Comparison of ENCODE assay signal across 12 cellular contexts in the genomic region with DNA sequence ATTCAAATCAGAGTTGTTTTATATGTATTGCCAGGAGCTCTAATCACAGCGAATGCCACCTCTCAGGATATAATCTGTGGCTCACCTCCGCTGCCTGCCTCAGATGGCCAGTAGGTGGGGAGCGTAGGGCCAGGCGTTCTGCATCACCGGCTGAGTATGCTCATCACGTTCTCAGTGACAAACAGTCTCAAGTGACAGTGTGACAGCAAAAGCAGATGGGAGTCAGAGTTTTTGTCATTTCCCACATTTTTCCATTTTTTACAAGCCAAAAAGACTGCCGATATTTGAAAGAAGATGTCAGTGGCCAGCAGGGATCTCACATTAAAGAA.
DNase-seq lines count a peak whose midpoint lies in the region; ATAC-seq and TF ChIP-seq lines count a peak whose summit lies in the region.
"Had no signal": no experiment of that assay in that cellular context is flagged by ENCODE, and none has a peak within 500 bp of the region (broad histone marks: within the 10 kb centered on the region; RNA-seq: fewer than 3 reads in every experiment).

No MANE protein-coding gene starts in this region.

- H3K4me3 ChIP-seq in lower lobe of right lung (no peak overlapping the region), smooth muscle cell (no peak overlapping the region)
- H3K4me3 ChIP-seq: SJCRH30 had no signal

- H3K27ac Mint-ChIP-seq in brain = peak overlapping the region; percentile 15 to 86 (median 46)
- H3K27ac Mint-ChIP-seq in natural killer cell = no peak overlapping the region
- H3K27ac Mint-ChIP-seq: stimulated activated effector memory CD8-positive, alpha-beta T cell treated with anti-CD3 and anti-CD28 coated beads, Interleukin-12 subunit alpha, Interleukin-12 subunit beta, amount 100 ng/mL, for 72 hours had no signal

- no peaks in the 10 kb centered on the region for H3K36me3 Mint-ChIP-seq in brain
- no peaks in the 10 kb centered on the region for H3K36me3 Mint-ChIP-seq in natural killer cell
- H3K36me3 Mint-ChIP-seq: stimulated activated effector memory CD8-positive, alpha-beta T cell treated with anti-CD3 and anti-CD28 coated beads, Interleukin-12 subunit alpha, Interleukin-12 subunit beta, amount 100 ng/mL, for 72 hours had no signal

- H3K27me3 Mint-ChIP-seq in brain (peaks cover 3% of the 10 kb centered on the region), natural killer cell (ENCODE audit: low read depth in 2 of 2) (peaks cover 3 to 7% of the 10 kb centered on the region in 2 donors)

- WGBS in smooth muscle cell (ENCODE audit: low lambda C conversion rate) = 57% methylated on average over 7 of the region's 7 CpGs

- H2AFZ ChIP-seq in smooth muscle cell (ENCODE audit: low read depth) = no peak overlapping the region

- H4K20me1 ChIP-seq in smooth muscle cell (ENCODE audit: low read depth) = no peaks in the 10 kb centered on the region

- no peaks in the 10 kb centered on the region for H3K36me3 ChIP-seq in lower lobe of right lung
- no peaks in the 10 kb centered on the region for H3K36me3 ChIP-seq in smooth muscle cell (ENCODE audit: low read depth)
- H3K36me3 ChIP-seq: SJCRH30 had no signal

- TF ChIP-seq CTCF in C4-2B (conservative IDR thresholded peaks at IDR 0.05) (peak; percentile 37), brain (conservative IDR thresholded peaks at IDR 0.05) (peak in 1 of 2 experiments; percentile 16), lower lobe of right lung (IDR thresholded peaks at IDR 0.05) (peak; percentile 24), smooth muscle cell (IDR thresholded peaks at IDR 0.05; ENCODE audit: borderline replicate concordance, insufficient read depth, poor library complexity, severe bottlenecking) (no peak), natural killer cell (IDR thresholded peaks at IDR 0.05) (no peak)

- no peaks in the 10 kb centered on the region for H3F3A ChIP-seq in smooth muscle cell (ENCODE audit: low read depth)

- DNase-seq in HuH-7 (ENCODE audit: low spot score) = peak; percentile 15
- DNase-seq in lower lobe of right lung = no peak
- no peak for DNase-seq in smooth muscle cell (lab: John Stamatoyannopoulos, UW; ENCODE audit: unreplicated experiment)
- no peak for DNase-seq in ecto neural progenitor cell (ENCODE audit: low spot score)
- DNase-seq in natural killer cell = no peak
- DNase-seq: NCI-H2029 treated with DMSO at 0.1 percent for 48 hours, SJCRH30 had no signal

- H3K79me2 ChIP-seq in smooth muscle cell (ENCODE audit: low read depth) = no peaks in the 10 kb centered on the region

- peaks cover 23% of the 10 kb centered on the region for H3K4me1 Mint-ChIP-seq in brain
- no peaks in the 10 kb centered on the region for H3K4me1 Mint-ChIP-seq in natural killer cell
- H3K4me1 Mint-ChIP-seq: stimulated activated effector memory CD8-positive, alpha-beta T cell treated with anti-CD3 and anti-CD28 coated beads, Interleukin-12 subunit alpha, Interleukin-12 subunit beta, amount 100 ng/mL, for 72 hours had no signal

- no peak overlapping the region for H3K27ac ChIP-seq in C4-2B
- H3K27ac ChIP-seq in lower lobe of right lung = no peak overlapping the region
- no peak overlapping the region for H3K27ac ChIP-seq in smooth muscle cell (ENCODE audit: low read depth)
- H3K27ac ChIP-seq: SJCRH30 had no signal

- H3K27me3 ChIP-seq in lower lobe of right lung (ENCODE audit: low read depth) (no peaks in the 10 kb centered on the region), smooth muscle cell (ENCODE audit: low read depth) (no peaks in the 10 kb centered on the region)

- H3K9me3 ChIP-seq in lower lobe of right lung = no peaks in the 10 kb centered on the region
- H3K9me3 ChIP-seq in smooth muscle cell (replicated peaks; ENCODE audit: low read depth) = no peaks in the 10 kb centered on the region
- H3K9me3 ChIP-seq: SJCRH30 had no signal

- ATAC-seq in lower lobe of right lung = no peak
- no peak for ATAC-seq in HG03457 (IDR thresholded peaks at IDR 0.05; ENCODE audit: unreplicated experiment)
- no peak for ATAC-seq in natural killer cell
- ATAC-seq: activated CD4-positive, CD25-positive, alpha-beta regulatory T cell treated with anti-CD3 and anti-CD28 coated beads, Interleukin-2, amount 50 U/mL, for 24 hours; stimulated activated effector memory CD8-positive, alpha-beta T cell treated with anti-CD3 and anti-CD28 coated beads, Interleukin-12 subunit alpha, Interleukin-12 subunit beta, amount 100 ng/mL, for 72 hours had no signal

- H3K4me1 ChIP-seq in lower lobe of right lung (peaks cover 21% of the 10 kb centered on the region), smooth muscle cell (ENCODE audit: low read depth) (no peaks in the 10 kb centered on the region)

- no peaks in the 10 kb centered on the region for H3K9me3 Mint-ChIP-seq in brain
- H3K9me3 Mint-ChIP-seq in natural killer cell = no peaks in the 10 kb centered on the region
- H3K9me3 Mint-ChIP-seq: stimulated activated effector memory CD8-positive, alpha-beta T cell treated with anti-CD3 and anti-CD28 coated beads, Interleukin-12 subunit alpha, Interleukin-12 subunit beta, amount 100 ng/mL, for 72 hours had no signal

- intact Hi-C loops in lower lobe of right lung (cut with DNase I) (no loop called here), natural killer cell (cut with micrococcal nuclease) (no loop called here)

- no peak overlapping the region for H3K9ac ChIP-seq in smooth muscle cell (ENCODE audit: low read depth)

- H3K4me2 ChIP-seq in smooth muscle cell = no peak overlapping the region

- H3K4me3 Mint-ChIP-seq in brain = peak overlapping the region in 1 of 5 experiments; percentile 47
- no peak overlapping the region for H3K4me3 Mint-ChIP-seq in natural killer cell
- H3K4me3 Mint-ChIP-seq: stimulated activated effector memory CD8-positive, alpha-beta T cell treated with anti-CD3 and anti-CD28 coated beads, Interleukin-12 subunit alpha, Interleukin-12 subunit beta, amount 100 ng/mL, for 72 hours had no signal

Comparison
In these comparisons a context has a peak if more than half of its experiments do, and no peak if none do; other contexts are left out.
1. CTCF ChIP-seq: peak in C4-2B (single experiment) and lower lobe of right lung (single experiment); none in smooth muscle cell (single experiment) and natural killer cell (single experiment).
2. H3K27ac Mint-ChIP-seq: peak in brain (5 of 5); none in natural killer cell (0 of 2).